ENCODE assay signal across 12 cellular contexts in the genomic region with DNA sequence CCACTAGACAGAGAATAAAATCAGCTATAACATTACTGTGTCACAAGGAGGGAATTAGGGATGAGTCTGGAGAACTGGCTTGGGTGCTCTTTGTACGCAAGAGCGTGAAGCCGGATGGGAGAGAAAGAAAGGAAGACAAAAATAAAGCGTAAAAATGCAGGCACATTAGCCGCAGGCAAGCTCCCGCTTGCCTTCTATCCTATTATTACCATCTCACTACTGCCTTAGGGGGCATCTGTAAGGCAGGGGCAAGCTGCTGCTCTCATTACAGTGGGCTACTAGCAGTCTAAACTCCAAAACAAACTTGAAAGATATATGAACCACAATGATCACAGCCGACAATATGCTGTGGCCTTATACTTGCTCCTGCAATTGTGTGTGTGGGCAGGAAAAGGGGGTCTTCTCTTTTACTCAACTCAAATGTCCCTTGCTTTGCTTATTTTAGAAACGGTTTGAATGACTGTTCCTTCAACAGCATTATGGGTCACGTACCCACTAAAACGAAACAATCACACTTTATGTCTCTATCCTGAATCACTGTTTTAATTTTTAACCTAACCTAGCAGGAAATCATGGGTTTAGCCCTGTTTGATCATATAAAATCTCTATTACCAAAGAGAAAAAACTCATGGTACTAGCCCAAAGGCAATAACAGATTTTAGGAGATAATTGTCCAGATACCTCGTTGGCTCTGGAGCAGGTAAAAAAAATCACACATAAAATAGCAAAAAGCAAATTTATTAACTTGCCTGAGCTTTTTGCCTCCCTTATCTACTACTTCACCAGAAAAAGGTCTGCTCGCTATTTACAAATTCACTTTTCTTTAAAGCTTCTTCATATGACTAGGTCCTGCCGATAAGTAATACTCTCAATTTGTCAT.
A peak's percentile ranks its signal among the peaks of the same experiment; 100 is the strongest.
DNase-seq lines count a peak whose midpoint lies in the region; ATAC-seq and TF ChIP-seq lines count a peak whose summit lies in the region.
"Had no signal": no experiment of that assay in that cellular context is flagged by ENCODE, and none has a peak within 500 bp of the region (broad histone marks: within the 10 kb centered on the region; RNA-seq: fewer than 3 reads in every experiment).

No MANE protein-coding gene starts in this region.

- H3K36me3 ChIP-seq in mucosa of descending colon (ENCODE audit: low read depth) (no peaks in the 10 kb centered on the region), transverse colon (no peaks in the 10 kb centered on the region)
- H3K36me3 ChIP-seq: prostate gland, uterus had no signal

- no peak for DNase-seq in activated naive CD4-positive, alpha-beta T cell treated with anti-CD3 and anti-CD28 coated beads for 36 hours
- DNase-seq in activated naive CD4-positive, alpha-beta T cell treated with anti-CD3 and anti-CD28 coated beads, Interleukin-2, amount 10 ng/mL, durations not matched to agents 7 days and 5 days = no peak
- no peak for DNase-seq in activated CD8-positive, alpha-beta T cell treated with anti-CD3 and anti-CD28 coated beads for 36 hours
- DNase-seq in mucosa of descending colon (no peak), NCI-H2029 (lab: John Stamatoyannopoulos, UW) (no peak), transverse colon (no peak), DMS53 treated with DMSO at 0.1 percent for 48 hours (lab: John Stamatoyannopoulos, UW; ENCODE audit: unreplicated experiment) (no peak), activated gamma-delta T cell (lab: John Stamatoyannopoulos, UW) (no peak)
- DNase-seq: AML-193, mesendoderm, uterus had no signal

- ATAC-seq in activated CD8-positive, alpha-beta T cell treated with anti-CD3 and anti-CD28 coated beads for 36 hours = peak; percentile 45
- peak; percentile 65 for ATAC-seq in mucosa of descending colon

- H3K9me3 ChIP-seq in mucosa of descending colon (no peaks in the 10 kb centered on the region), transverse colon (no peaks in the 10 kb centered on the region)
- H3K9me3 ChIP-seq: prostate gland, uterus had no signal

- in situ Hi-C loops in transverse colon (cut with MboI; ENCODE audit: low pct_ligation_motif_present in 1 of 4, low pct_unique_long_range_greater_than_20kb in 1 of 4, low sequenced_read_pairs in 3 of 4) = no loop called here

- WGBS in transverse colon (ENCODE audit: low coverage in 1 of 2), 2 donors = 73 to 77% methylated on average over 3 to 13 of the region's 13 CpGs

- TF ChIP-seq CTCF in activated CD8-positive, alpha-beta T cell treated with anti-CD3 and anti-CD28 coated beads for 36 hours (IDR thresholded peaks at IDR 0.05) = no peak
- TF ChIP-seq CTCF in mucosa of descending colon (IDR thresholded peaks at IDR 0.05) (no peak), transverse colon (IDR thresholded peaks at IDR 0.05) (no peak)

- peaks cover 35% of the 10 kb centered on the region for H3K36me3 Mint-ChIP-seq in activated naive CD4-positive, alpha-beta T cell treated with anti-CD3 and anti-CD28 coated beads for 36 hours (ENCODE audit: low read depth)
- H3K36me3 Mint-ChIP-seq in activated naive CD4-positive, alpha-beta T cell treated with anti-CD3 and anti-CD28 coated beads, Interleukin-2, amount 10 ng/mL, durations not matched to agents 7 days and 5 days = peaks cover 24% of the 10 kb centered on the region
- H3K36me3 Mint-ChIP-seq in activated CD8-positive, alpha-beta T cell treated with anti-CD3 and anti-CD28 coated beads for 36 hours (ENCODE audit: low read depth) = peaks cover 37% of the 10 kb centered on the region

- H3K9me3 Mint-ChIP-seq in activated naive CD4-positive, alpha-beta T cell treated with anti-CD3 and anti-CD28 coated beads for 36 hours = no peaks in the 10 kb centered on the region
- H3K9me3 Mint-ChIP-seq in activated naive CD4-positive, alpha-beta T cell treated with anti-CD3 and anti-CD28 coated beads, Interleukin-2, amount 10 ng/mL, durations not matched to agents 7 days and 5 days = no peaks in the 10 kb centered on the region
- H3K9me3 Mint-ChIP-seq in activated CD8-positive, alpha-beta T cell treated with anti-CD3 and anti-CD28 coated beads for 36 hours = no peaks in the 10 kb centered on the region

- CTCF ChIA-PET in activated naive CD4-positive, alpha-beta T cell treated with anti-CD3 and anti-CD28 coated beads for 36 hours (lab: Charles Lee) = interaction anchor here (0.5 to 1.6 kb wide), 5 partner anchors 9 to 36 kb away, joined by 3 to 6 read pairs (median 4); no protein-coding TSS in a partner anchor
- CTCF ChIA-PET in activated naive CD4-positive, alpha-beta T cell treated with anti-CD3 and anti-CD28 coated beads, Interleukin-2, amount 10 ng/mL, durations not matched to agents 7 days and 5 days (lab: Charles Lee) = interaction anchor here (1.5 to 1.6 kb wide), 3 partner anchors 10 to 36 kb away, joined by 3 to 5 read pairs (median 4); no protein-coding TSS in a partner anchor
- CTCF ChIA-PET in activated CD8-positive, alpha-beta T cell treated with anti-CD3 and anti-CD28 coated beads for 36 hours (lab: Charles Lee) = interaction anchor here (0.8 to 2.4 kb wide), 8 partner anchors 10 to 503 kb away, joined by 3 to 11 read pairs (median 4); no protein-coding TSS in a partner anchor

- POLR2A ChIA-PET in activated CD8-positive, alpha-beta T cell treated with anti-CD3 and anti-CD28 coated beads for 36 hours (lab: Charles Lee) = interaction anchor here (1.2 to 3.3 kb wide), 3 partner anchors 10 to 24 kb away, joined by 3 to 10 read pairs (median 3); no protein-coding TSS in a partner anchor

- H3K4me3 Mint-ChIP-seq in activated naive CD4-positive, alpha-beta T cell treated with anti-CD3 and anti-CD28 coated beads for 36 hours = no peak overlapping the region
- no peak overlapping the region for H3K4me3 Mint-ChIP-seq in activated naive CD4-positive, alpha-beta T cell treated with anti-CD3 and anti-CD28 coated beads, Interleukin-2, amount 10 ng/mL, durations not matched to agents 7 days and 5 days
- no peak overlapping the region for H3K4me3 Mint-ChIP-seq in activated CD8-positive, alpha-beta T cell treated with anti-CD3 and anti-CD28 coated beads for 36 hours

- no peaks in the 10 kb centered on the region for H3K27me3 Mint-ChIP-seq in activated naive CD4-positive, alpha-beta T cell treated with anti-CD3 and anti-CD28 coated beads for 36 hours (ENCODE audit: low read depth)
- H3K27me3 Mint-ChIP-seq in activated naive CD4-positive, alpha-beta T cell treated with anti-CD3 and anti-CD28 coated beads, Interleukin-2, amount 10 ng/mL, durations not matched to agents 7 days and 5 days = no peaks in the 10 kb centered on the region
- H3K27me3 Mint-ChIP-seq in activated CD8-positive, alpha-beta T cell treated with anti-CD3 and anti-CD28 coated beads for 36 hours = no peaks in the 10 kb centered on the region

- peak overlapping the region; percentile 61 for H3K27ac Mint-ChIP-seq in activated naive CD4-positive, alpha-beta T cell treated with anti-CD3 and anti-CD28 coated beads for 36 hours
- no peak overlapping the region for H3K27ac Mint-ChIP-seq in activated naive CD4-positive, alpha-beta T cell treated with anti-CD3 and anti-CD28 coated beads, Interleukin-2, amount 10 ng/mL, durations not matched to agents 7 days and 5 days
- peak overlapping the region; percentile 80 for H3K27ac Mint-ChIP-seq in activated CD8-positive, alpha-beta T cell treated with anti-CD3 and anti-CD28 coated beads for 36 hours

- H3K27me3 ChIP-seq in transverse colon = no peaks in the 10 kb centered on the region
- H3K27me3 ChIP-seq: uterus had no signal

- no peak for TF ChIP-seq POLR2A in transverse colon (IDR thresholded peaks at IDR 0.05)

- H3K4me3 ChIP-seq in mucosa of descending colon (no peak overlapping the region), transverse colon (no peak overlapping the region)
- H3K4me3 ChIP-seq: prostate gland, uterus had no signal

- no peak overlapping the region for H3K27ac ChIP-seq in transverse colon
- H3K27ac ChIP-seq: prostate gland, uterus had no signal

- intact Hi-C loops in activated naive CD4-positive, alpha-beta T cell treated with anti-CD3 and anti-CD28 coated beads for 36 hours (cut with micrococcal nuclease) = no loop called here
- intact Hi-C loops in activated CD8-positive, alpha-beta T cell treated with anti-CD3 and anti-CD28 coated beads for 36 hours (cut with micrococcal nuclease) = no loop called here
- intact Hi-C loops in mucosa of descending colon (cut with DNase I, micrococcal nuclease) = loop anchor here in 1 of 2 donors (10.0 kb wide), 1 partner anchor 418 kb away; no protein-coding TSS in a partner anchor
- intact Hi-C loops in transverse colon (cut with DNase I; ENCODE audit: low total_unique reads) = no loop called here

- peaks cover 38% of the 10 kb centered on the region for H3K4me1 Mint-ChIP-seq in activated naive CD4-positive, alpha-beta T cell treated with anti-CD3 and anti-CD28 coated beads for 36 hours (ENCODE audit: low read depth)
- peaks cover 5% of the 10 kb centered on the region for H3K4me1 Mint-ChIP-seq in activated naive CD4-positive, alpha-beta T cell treated with anti-CD3 and anti-CD28 coated beads, Interleukin-2, amount 10 ng/mL, durations not matched to agents 7 days and 5 days
- peaks cover 36% of the 10 kb centered on the region for H3K4me1 Mint-ChIP-seq in activated CD8-positive, alpha-beta T cell treated with anti-CD3 and anti-CD28 coated beads for 36 hours (ENCODE audit: low read depth)

- TF ChIP-seq EP300 in transverse colon (IDR thresholded peaks at IDR 0.05; ENCODE audit: low read depth) = no peak

- H3K4me1 ChIP-seq in mucosa of descending colon (ENCODE audit: low read depth) (peaks cover 3% of the 10 kb centered on the region), transverse colon (peaks cover 4 to 14% (median 7%) of the 10 kb centered on the region in 4 donors)
- H3K4me1 ChIP-seq: prostate gland, uterus had no signal
